13 cellular contexts compared by ENCODE assay signal in genomic region chr22:37893583-37893983, GRCh38. TPM values are rescaled to one million over a fixed set of nuclear protein-coding genes. Genes with fewer than 3 reads are reported as not detected.
DNase-seq lines count a peak whose midpoint lies in the region; ATAC-seq, FAIRE-seq and TF ChIP-seq lines count a peak whose summit lies in the region.
"Had no signal": no experiment of that assay in that cellular context is flagged by ENCODE, and none has a peak within 500 bp of the region (broad histone marks: within the 10 kb centered on the region; RNA-seq: fewer than 3 reads in every experiment).

No MANE protein-coding gene starts in this region.

- CTCF ChIA-PET in CD8-positive, alpha-beta T cell (lab: Charles Lee) = interaction anchor here (0.5 to 1.1 kb wide), 5 partner anchors 30 to 124 kb away, joined by 3 to 6 read pairs (median 3); no protein-coding TSS in a partner anchor
- CTCF ChIA-PET in T-cell (lab: Charles Lee) = no interaction called here

- TF ChIP-seq CTCF in CD8-positive, alpha-beta T cell (IDR thresholded peaks at IDR 0.05) = no peak

- peaks cover 6% of the 10 kb centered on the region for H3K36me3 ChIP-seq in CD8-positive, alpha-beta T cell (ENCODE audit: insufficient read depth, low read length)
- H3K36me3 ChIP-seq in rectal smooth muscle tissue (ENCODE audit: control insufficient read depth, insufficient read depth, low read length) (peaks cover 8% of the 10 kb centered on the region), GM23248 (ENCODE audit: low read depth) (peaks cover 10% of the 10 kb centered on the region)

- no peaks in the 10 kb centered on the region for H3K9me3 Mint-ChIP-seq in CD8-positive, alpha-beta T cell
- no peaks in the 10 kb centered on the region for H3K9me3 Mint-ChIP-seq in T-cell

- intact Hi-C loops in CD8-positive, alpha-beta T cell (cut with DNase I, micrococcal nuclease) = no loop called here
- intact Hi-C loops in left ventricle myocardium superior (cut with micrococcal nuclease) = no loop called here

- H3K36me3 Mint-ChIP-seq in CD8-positive, alpha-beta T cell = peaks cover 30% of the 10 kb centered on the region
- H3K36me3 Mint-ChIP-seq in T-cell = peaks cover 4% of the 10 kb centered on the region

- H4K20me1 ChIP-seq in GM23248 (ENCODE audit: insufficient read depth) = no peaks in the 10 kb centered on the region

- peaks cover 6% of the 10 kb centered on the region; the same call in 1 of the 2 replicates for H3F3A ChIP-seq in GM23248 (ENCODE audit: insufficient read depth)

- in situ Hi-C loops in GM23248 (cut with MboI) = no loop called here

- ATAC-seq in CD8-positive, alpha-beta T cell = no peak
- ATAC-seq in T-cell (replicated peaks in 1 of 4) = no peak
- peak; percentile 11 for ATAC-seq in left ventricle myocardium superior
- no peak for ATAC-seq in HG02588 (IDR thresholded peaks at IDR 0.05; ENCODE audit: unreplicated experiment)
- ATAC-seq in GM19324 (IDR thresholded peaks at IDR 0.05; ENCODE audit: low FRiP score, unreplicated experiment) = no peak

- no peaks in the 10 kb centered on the region for H3K9me2 ChIP-seq in GM23248 (ENCODE audit: insufficient read depth)

- no peaks in the 10 kb centered on the region for H3K9me3 ChIP-seq in CD8-positive, alpha-beta T cell (ENCODE audit: low read length)
- no peaks in the 10 kb centered on the region for H3K9me3 ChIP-seq in GM23248 (ENCODE audit: low read depth)

- no peak overlapping the region for H3K4me3 Mint-ChIP-seq in CD8-positive, alpha-beta T cell
- peak overlapping the region in 1 of 3 donors; percentile 12 for H3K4me3 Mint-ChIP-seq in T-cell

- H3K79me2 ChIP-seq in GM23248 (ENCODE audit: insufficient read depth) = no peaks in the 10 kb centered on the region

- no peak overlapping the region for H3K4me2 ChIP-seq in GM23248 (ENCODE audit: unreplicated experiment)

- peak overlapping the region; percentile 52 for H3K27ac Mint-ChIP-seq in CD8-positive, alpha-beta T cell
- H3K27ac Mint-ChIP-seq in T-cell = peak overlapping the region; percentile 63 to 86

- H3K4me1 Mint-ChIP-seq in CD8-positive, alpha-beta T cell (ENCODE audit: low read depth) = peaks cover 18% of the 10 kb centered on the region
- peaks cover 20 to 28% (median 25%) of the 10 kb centered on the region in 3 donors for H3K4me1 Mint-ChIP-seq in T-cell

- no peak for TF ChIP-seq POLR2A in GM12892 (IDR thresholded peaks at IDR 0.05; ENCODE audit: low read depth, low read length)

- FAIRE-seq in GM12892 (lab: Jason Lieb, UNC) = no peak
- FAIRE-seq: bronchial epithelial cell had no signal

- H3K27ac ChIP-seq in CD8-positive, alpha-beta T cell (ENCODE audit: low read depth, low read length) = no peak overlapping the region
- H3K27ac ChIP-seq in rectal smooth muscle tissue (ENCODE audit: low read depth, low read length) = peak overlapping the region; percentile 72
- H3K27ac ChIP-seq in GM23248 = no peak overlapping the region

- H3K4me3 ChIP-seq in CD8-positive, alpha-beta T cell (ENCODE audit: low read depth, low read length) = no peak overlapping the region
- H3K4me3 ChIP-seq in rectal smooth muscle tissue (ENCODE audit: low read length) = no peak overlapping the region
- no peak overlapping the region for H3K4me3 ChIP-seq in GM23248

- POLR2A ChIA-PET in CD8-positive, alpha-beta T cell (lab: Charles Lee) = no interaction called here
- POLR2A ChIA-PET in T-cell (lab: Charles Lee) = interaction anchor here in 1 of 2 donors (0.5 kb wide), 1 partner anchor 26 kb away, joined by 5 read pairs; no protein-coding TSS in a partner anchor

- no peaks in the 10 kb centered on the region for H3K27me3 ChIP-seq in CD8-positive, alpha-beta T cell (ENCODE audit: insufficient read depth, low read length)
- H3K27me3 ChIP-seq in rectal smooth muscle tissue (ENCODE audit: control insufficient read depth, insufficient read depth, low read length) (no peaks in the 10 kb centered on the region), GM23248 (replicated peaks; ENCODE audit: insufficient read depth) (no peaks in the 10 kb centered on the region)

- no peak overlapping the region for H3K9ac ChIP-seq in rectal smooth muscle tissue (ENCODE audit: low read length)
- H3K9ac ChIP-seq in GM23248 = no peak overlapping the region

- no peaks in the 10 kb centered on the region for H3K27me3 Mint-ChIP-seq in CD8-positive, alpha-beta T cell (ENCODE audit: low read depth)
- H3K27me3 Mint-ChIP-seq in T-cell = no peaks in the 10 kb centered on the region

- peaks cover 14% of the 10 kb centered on the region for H3K4me1 ChIP-seq in CD8-positive, alpha-beta T cell (ENCODE audit: insufficient read depth, low read length)
- peaks cover 42% of the 10 kb centered on the region for H3K4me1 ChIP-seq in rectal smooth muscle tissue (ENCODE audit: control insufficient read depth, insufficient read depth, low read length)
- no peaks in the 10 kb centered on the region for H3K4me1 ChIP-seq in GM23248 (ENCODE audit: insufficient read depth)

- no peak overlapping the region for H2AFZ ChIP-seq in GM23248

- 98 to 100% methylated on average over 5 of the region's 5 CpGs for WGBS in GM23248 (ENCODE audit: low coverage in 1 of 2, low lambda C conversion rate in 2 of 2, missing lambda C conversion rate in 2 of 2), 2 experiments

- no peak for DNase-seq in CD8-positive, alpha-beta T cell
- DNase-seq in T-cell = no peak
- no peak for DNase-seq in left ventricle myocardium superior
- no peak for DNase-seq in GM12892 (ENCODE audit: insufficient read length)
- no peak for DNase-seq in GM23248
- DNase-seq: COR-L47; stimulated activated CD4-positive, alpha-beta T cell treated with anti-CD3 and anti-CD28 coated beads, Interleukin-15, amount 100 ng/mL, for 24 hours; stimulated activated naive CD4-positive, alpha-beta T cell treated with Interleukin-2 at 50 U/mL for 16 hours had no signal

RNA-seq across cellular contexts. Expression of gene MICALL1, which starts 12.5 kb away (rescaled TPM):
- 10 to 100 TPM; 15.3 to 18.1 TPM for total RNA-seq in CD8-positive, alpha-beta T cell
- total RNA-seq in T-cell (10 to 100 TPM; 23.6 to 39.0 (median 34.3) TPM), left ventricle myocardium superior (20.1 TPM)
- polyA plus RNA-seq in GM12892 (2012; ENCODE audit: missing spikeins) = 4.0 TPM
- total RNA-seq in GM23248 (2014; rRNA removed; shearing (Covaris generic)) = 41.4 and 46.0 TPM in 2 replicates
- 7.5 and 8.0 TPM in 2 replicates for polyA plus RNA-seq in GM23248 (2016; fragmentation: Nextera tagmentation; extraction: Ambion mirVana)

RNA-seq across cellular contexts. Expression of gene EIF3L, which starts 44.4 kb away (rescaled TPM):
- 100 to 1,000 TPM; 510 to 518 TPM for total RNA-seq in CD8-positive, alpha-beta T cell
- total RNA-seq in T-cell (100 to 1,000 TPM; 428 to 516 (median 483) TPM), left ventricle myocardium superior (403 TPM)
- 599 TPM for polyA plus RNA-seq in GM12892 (2012; ENCODE audit: missing spikeins)
- total RNA-seq in GM23248 (2014; rRNA removed; shearing (Covaris generic)) = 323 and 346 TPM in 2 replicates
- 201 and 206 TPM in 2 replicates for polyA plus RNA-seq in GM23248 (2016; fragmentation: Nextera tagmentation; extraction: Ambion mirVana)

RNA-seq across cellular contexts. Expression of gene ANKRD54, which starts 49.4 kb away (rescaled TPM):
- total RNA-seq in CD8-positive, alpha-beta T cell = 10 to 100 TPM; 18.8 to 21.4 TPM
- total RNA-seq in T-cell (10 to 100 TPM; 19.9 to 29.7 (median 25.9) TPM), left ventricle myocardium superior (17.8 TPM)
- 8.7 TPM for polyA plus RNA-seq in GM12892 (2012; ENCODE audit: missing spikeins)
- total RNA-seq in GM23248 (2014; rRNA removed; shearing (Covaris generic)) = 31.0 and 58.0 TPM in 2 replicates
- polyA plus RNA-seq in GM23248 (2016; fragmentation: Nextera tagmentation; extraction: Ambion mirVana) = 21.6 and 21.8 TPM in 2 replicates

RNA-seq across cellular contexts. Expression of gene C22orf23, which starts 59.8 kb away (rescaled TPM):
- total RNA-seq in CD8-positive, alpha-beta T cell = under 1 TPM in 1 of 2 experiments, not detected in 1; 0.43 TPM
- total RNA-seq in T-cell = not detected
- 0.30 TPM for total RNA-seq in left ventricle myocardium superior
- 0.70 TPM for polyA plus RNA-seq in GM12892 (2012; ENCODE audit: missing spikeins)
- total RNA-seq in GM23248 (2014; rRNA removed; shearing (Covaris generic)) = 0.22 TPM in 1 of 2 replicates, not detected in the other
- 0.82 and 1.1 TPM in 2 replicates for polyA plus RNA-seq in GM23248 (2016; fragmentation: Nextera tagmentation; extraction: Ambion mirVana)
- total RNA-seq: bronchial epithelial cell, lower leg skin had no signal

RNA-seq across cellular contexts. Expression of gene POLR2F, which starts 59.9 kb away (rescaled TPM):
- 10 to 100 TPM; 22.7 to 25.6 TPM for total RNA-seq in CD8-positive, alpha-beta T cell
- total RNA-seq in T-cell (10 to 100 TPM; 31.4 to 54.5 (median 49.4) TPM), left ventricle myocardium superior (90.7 TPM)
- polyA plus RNA-seq in GM12892 (2012; ENCODE audit: missing spikeins) = 74.4 TPM
- total RNA-seq in GM23248 (2014; rRNA removed; shearing (Covaris generic)) = 15.6 and 71.4 TPM in 2 replicates
- polyA plus RNA-seq in GM23248 (2016; fragmentation: Nextera tagmentation; extraction: Ambion mirVana) = 146 and 148 TPM in 2 replicates
